Comparison of ENCODE assay signal across 8 cellular contexts in the genomic region with DNA sequence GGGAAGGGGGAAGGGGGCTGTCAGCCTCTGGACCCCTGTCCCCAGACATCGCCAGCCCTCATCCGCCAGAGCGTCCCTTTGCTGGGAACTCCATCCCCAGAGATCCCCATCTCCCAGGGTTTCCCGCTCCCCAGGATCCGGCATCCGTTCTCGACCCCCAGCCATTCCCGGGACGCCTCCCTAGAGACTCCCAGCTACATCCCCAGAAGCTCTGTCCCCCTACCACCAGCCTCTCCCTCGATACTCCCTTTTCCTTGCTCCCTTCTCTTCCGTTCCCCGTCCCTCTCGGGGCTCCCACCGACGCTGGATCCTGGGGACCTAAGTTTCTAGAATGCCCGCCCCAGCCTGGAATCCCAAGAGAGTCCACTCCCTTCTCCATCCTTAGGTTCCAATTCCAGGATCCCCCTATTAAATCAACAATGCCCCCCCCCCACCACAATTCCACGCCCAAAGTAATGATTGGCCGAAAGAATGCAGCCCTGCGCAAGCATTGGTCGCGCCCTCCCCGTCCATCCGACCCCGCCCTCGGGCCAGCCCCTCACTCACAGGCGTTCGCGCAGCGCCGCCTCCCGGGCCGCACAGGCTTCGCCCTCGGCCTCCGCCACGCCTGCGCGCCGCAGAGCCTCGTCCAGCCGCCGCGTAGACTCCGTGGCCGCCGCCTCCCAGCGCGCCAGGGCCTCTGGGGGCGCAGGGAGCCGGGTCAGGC. TPM values are rescaled to one million over a fixed set of nuclear protein-coding genes. Genes with fewer than 3 reads are reported as not detected.
A peak's percentile ranks its signal among the peaks of the same experiment; 100 is the strongest.
DNase-seq lines count a peak whose midpoint lies in the region; ATAC-seq and TF ChIP-seq lines count a peak whose summit lies in the region.

No MANE protein-coding gene starts in this region.

- H3K4me3 ChIP-seq in DND-41 (ENCODE audit: low read depth in 1 of 2, low read length in 2 of 2) (peak overlapping the region in 1 of 2 experiments; percentile 53; a peak in 2 of 4 replicates), KMS-11 (IDR thresholded peaks at IDR 0.05; ENCODE audit: insufficient read depth, low read depth, low read length) (no peak overlapping the region), fibroblast of villous mesenchyme (ENCODE audit: low read depth, low read length) (peak overlapping the region; percentile 71), neural progenitor cell (peak overlapping the region; percentile 63)

- H3K27me3 ChIP-seq in DND-41 (ENCODE audit: insufficient read depth, low read length, poor library complexity) (peaks cover 3% of the 10 kb centered on the region), KMS-11 (ENCODE audit: insufficient read depth, low read depth) (peaks cover 26% of the 10 kb centered on the region; the same call in 1 of the 2 replicates), neural progenitor cell (peaks cover 14% of the 10 kb centered on the region)

- H3K27ac Mint-ChIP-seq in activated T-helper 2 cell treated with anti-CD3 and anti-CD28 coated beads, Interferon-gamma antibody, Interleukin-2, Interleukin-4, amounts not matched to agents 10 μg/mL and 5 μg/mL and 100 μg/mL, durations not matched to agents 14 hours and 24 hours and 36 hours, result no peak overlapping the region
- no peak overlapping the region for H3K27ac Mint-ChIP-seq in neural progenitor cell
- peak overlapping the region; percentile 37 to 80 for H3K27ac Mint-ChIP-seq in stimulated activated naive CD8-positive, alpha-beta T cell treated with anti-CD3 and anti-CD28 coated beads, Interleukin-15, amount 100 ng/mL, for 72 hours

- H2AFZ ChIP-seq in DND-41 (ENCODE audit: low read depth, low read length), result peak overlapping the region; percentile 66
- peak overlapping the region; percentile 66; the same call in 1 of the 2 replicates for H2AFZ ChIP-seq in KMS-11 (ENCODE audit: low read depth)
- peak overlapping the region; percentile 74 for H2AFZ ChIP-seq in neural progenitor cell (replicated peaks)

- peak; percentile 86 for DNase-seq in DND-41
- DNase-seq in RKO (ENCODE audit: low spot score), result peak; percentile 87
- peak; percentile 87 for DNase-seq in activated T-helper 2 cell treated with anti-CD3 and anti-CD28 coated beads, Interferon-gamma antibody, Interleukin-2, Interleukin-4, amounts not matched to agents 10 μg/mL and 5 μg/mL and 100 μg/mL, durations not matched to agents 14 hours and 24 hours and 36 hours (ENCODE audit: low spot score)
- peak; percentile 92 for DNase-seq in fibroblast of villous mesenchyme (ENCODE audit: low read depth)
- DNase-seq in neural progenitor cell (ENCODE audit: low spot score), result peak; percentile 99
- DNase-seq in stimulated activated naive CD8-positive, alpha-beta T cell treated with anti-CD3 and anti-CD28 coated beads, Interleukin-15, amount 100 ng/mL, for 72 hours, result peak; percentile 87 to 89

- H3K79me2 ChIP-seq in DND-41 (ENCODE audit: insufficient read depth, low read length), result no peaks in the 10 kb centered on the region
- no peaks in the 10 kb centered on the region for H3K79me2 ChIP-seq in KMS-11 (ENCODE audit: insufficient read depth, low read depth)
- H3K79me2 ChIP-seq in neural progenitor cell (ENCODE audit: low read depth), result no peaks in the 10 kb centered on the region

- H3K27ac ChIP-seq in DND-41 (ENCODE audit: low read length), result no peak overlapping the region
- no peak overlapping the region for H3K27ac ChIP-seq in KMS-11
- H3K27ac ChIP-seq in neural progenitor cell, result no peak overlapping the region

- ATAC-seq in DND-41 (ENCODE audit: insufficient read depth, low read depth) (peak; percentile 97), GM21723 (IDR thresholded peaks at IDR 0.05; ENCODE audit: unreplicated experiment) (peak; percentile 89)
- ATAC-seq in stimulated activated naive CD8-positive, alpha-beta T cell treated with anti-CD3 and anti-CD28 coated beads, Interleukin-15, amount 100 ng/mL, for 72 hours, result peak; percentile 98

- peaks cover 17% of the 10 kb centered on the region for H3K27me3 Mint-ChIP-seq in activated T-helper 2 cell treated with anti-CD3 and anti-CD28 coated beads, Interferon-gamma antibody, Interleukin-2, Interleukin-4, amounts not matched to agents 10 μg/mL and 5 μg/mL and 100 μg/mL, durations not matched to agents 14 hours and 24 hours and 36 hours (ENCODE audit: low read depth)
- peaks cover 20% of the 10 kb centered on the region for H3K27me3 Mint-ChIP-seq in neural progenitor cell (ENCODE audit: insufficient read depth, low read depth)
- peaks cover 24% of the 10 kb centered on the region for H3K27me3 Mint-ChIP-seq in stimulated activated naive CD8-positive, alpha-beta T cell treated with anti-CD3 and anti-CD28 coated beads, Interleukin-15, amount 100 ng/mL, for 72 hours

- H3K4me1 ChIP-seq in DND-41 (ENCODE audit: insufficient read depth, low read length) (peaks cover 24% of the 10 kb centered on the region), KMS-11 (ENCODE audit: low read depth, poor library complexity, severe bottlenecking) (peaks cover 24% of the 10 kb centered on the region), neural progenitor cell (no peaks in the 10 kb centered on the region)

- H3K36me3 Mint-ChIP-seq in activated T-helper 2 cell treated with anti-CD3 and anti-CD28 coated beads, Interferon-gamma antibody, Interleukin-2, Interleukin-4, amounts not matched to agents 10 μg/mL and 5 μg/mL and 100 μg/mL, durations not matched to agents 14 hours and 24 hours and 36 hours (ENCODE audit: low read depth), result no peaks in the 10 kb centered on the region
- H3K36me3 Mint-ChIP-seq in neural progenitor cell, result no peaks in the 10 kb centered on the region

- H3K9me3 ChIP-seq in DND-41 (ENCODE audit: insufficient read depth, low read length, severe bottlenecking), result no peaks in the 10 kb centered on the region
- peaks cover 4% of the 10 kb centered on the region for H3K9me3 ChIP-seq in neural progenitor cell (ENCODE audit: low read depth)

- peak overlapping the region; percentile 93 for H3K4me3 Mint-ChIP-seq in activated T-helper 2 cell treated with anti-CD3 and anti-CD28 coated beads, Interferon-gamma antibody, Interleukin-2, Interleukin-4, amounts not matched to agents 10 μg/mL and 5 μg/mL and 100 μg/mL, durations not matched to agents 14 hours and 24 hours and 36 hours (ENCODE audit: low read depth)
- H3K4me3 Mint-ChIP-seq in neural progenitor cell, result peak overlapping the region; percentile 96
- peak overlapping the region; percentile 87 to 98 for H3K4me3 Mint-ChIP-seq in stimulated activated naive CD8-positive, alpha-beta T cell treated with anti-CD3 and anti-CD28 coated beads, Interleukin-15, amount 100 ng/mL, for 72 hours

- peaks cover 4% of the 10 kb centered on the region for H3K9me3 Mint-ChIP-seq in activated T-helper 2 cell treated with anti-CD3 and anti-CD28 coated beads, Interferon-gamma antibody, Interleukin-2, Interleukin-4, amounts not matched to agents 10 μg/mL and 5 μg/mL and 100 μg/mL, durations not matched to agents 14 hours and 24 hours and 36 hours
- peaks cover 8% of the 10 kb centered on the region for H3K9me3 Mint-ChIP-seq in neural progenitor cell
- no peaks in the 10 kb centered on the region for H3K9me3 Mint-ChIP-seq in stimulated activated naive CD8-positive, alpha-beta T cell treated with anti-CD3 and anti-CD28 coated beads, Interleukin-15, amount 100 ng/mL, for 72 hours

- H3K4me2 ChIP-seq in DND-41 (ENCODE audit: insufficient read depth, low read length) (peak overlapping the region; percentile 77), KMS-11 (peak overlapping the region; percentile 95), neural progenitor cell (peak overlapping the region; percentile 97)

- H3K36me3 ChIP-seq in DND-41 (ENCODE audit: insufficient read depth, low read length), result no peaks in the 10 kb centered on the region
- H3K36me3 ChIP-seq in KMS-11 (ENCODE audit: insufficient read depth), result no peaks in the 10 kb centered on the region
- no peaks in the 10 kb centered on the region for H3K36me3 ChIP-seq in neural progenitor cell

- peaks cover 26% of the 10 kb centered on the region for H3F3A ChIP-seq in neural progenitor cell (ENCODE audit: low read depth)

- H3K9ac ChIP-seq in DND-41 (ENCODE audit: low read depth, low read length), result peak overlapping the region; percentile 41
- H3K9ac ChIP-seq in KMS-11, result no peak overlapping the region
- H3K9ac ChIP-seq in neural progenitor cell, result no peak overlapping the region

- intact Hi-C loops in activated T-helper 2 cell treated with anti-CD3 and anti-CD28 coated beads, Interferon-gamma antibody, Interleukin-2, Interleukin-4, amounts not matched to agents 10 μg/mL and 5 μg/mL and 100 μg/mL, durations not matched to agents 14 hours and 24 hours and 36 hours (cut with micrococcal nuclease), result loop anchor here (2.0 kb wide), 1 partner anchor 14 kb away; the partner anchor contains the start of gene BST2

- peaks cover 15% of the 10 kb centered on the region for H3K4me1 Mint-ChIP-seq in activated T-helper 2 cell treated with anti-CD3 and anti-CD28 coated beads, Interferon-gamma antibody, Interleukin-2, Interleukin-4, amounts not matched to agents 10 μg/mL and 5 μg/mL and 100 μg/mL, durations not matched to agents 14 hours and 24 hours and 36 hours (ENCODE audit: low read depth)
- H3K4me1 Mint-ChIP-seq in neural progenitor cell, result peaks cover 18% of the 10 kb centered on the region
- peaks cover 27% of the 10 kb centered on the region for H3K4me1 Mint-ChIP-seq in stimulated activated naive CD8-positive, alpha-beta T cell treated with anti-CD3 and anti-CD28 coated beads, Interleukin-15, amount 100 ng/mL, for 72 hours

- peak; percentile 76 for TF ChIP-seq CTCF in DND-41 (IDR thresholded peaks at IDR 0.05; ENCODE audit: borderline replicate concordance, extremely low read depth, low read length, poor library complexity, severe bottlenecking)
- 0 out of 2 replicates have a peak, but pooled peaks have one; percentile 33 for TF ChIP-seq CTCF in KMS-11 (conservative IDR thresholded peaks at IDR 0.05; ENCODE audit: low read depth, low read length)
- peak; percentile 67 for TF ChIP-seq CTCF in fibroblast of villous mesenchyme (IDR thresholded peaks at IDR 0.05; ENCODE audit: insufficient read depth, low read depth, low read length)
- peak; percentile 75 for TF ChIP-seq CTCF in neural progenitor cell (IDR thresholded peaks at IDR 0.05)

- H4K20me1 ChIP-seq in DND-41 (ENCODE audit: insufficient read depth, low read length), result no peaks in the 10 kb centered on the region
- no peaks in the 10 kb centered on the region for H4K20me1 ChIP-seq in KMS-11 (ENCODE audit: insufficient read depth)
- H4K20me1 ChIP-seq in neural progenitor cell (ENCODE audit: low read depth), result no peaks in the 10 kb centered on the region

RNA-seq across cellular contexts. Expression of gene CCDC194, which starts 3.2 kb away (rescaled TPM):
- 1.5 and 2.4 TPM in 2 replicates for total RNA-seq in activated T-helper 2 cell treated with anti-CD3 and anti-CD28 coated beads, Interferon-gamma antibody, Interleukin-2, Interleukin-4, amounts not matched to agents 10 μg/mL and 5 μg/mL and 100 μg/mL, durations not matched to agents 14 hours and 24 hours and 36 hours
- total RNA-seq in fibroblast of villous mesenchyme, result not detected in 2 replicates
- total RNA-seq in neural progenitor cell (ENCODE audit: low replicate concordance), result 0.56 and 1.1 TPM in 2 replicates

RNA-seq across cellular contexts. Expression of gene PLVAP, which starts 13.7 kb away (rescaled TPM):
- total RNA-seq in activated T-helper 2 cell treated with anti-CD3 and anti-CD28 coated beads, Interferon-gamma antibody, Interleukin-2, Interleukin-4, amounts not matched to agents 10 μg/mL and 5 μg/mL and 100 μg/mL, durations not matched to agents 14 hours and 24 hours and 36 hours, result not detected in 2 replicates
- total RNA-seq in fibroblast of villous mesenchyme (not detected in 2 replicates), neural progenitor cell (ENCODE audit: low replicate concordance) (0.11 and 0.37 TPM in 2 replicates)

RNA-seq across cellular contexts. Expression of gene BST2, which starts 14.6 kb away (rescaled TPM):
- 129 and 133 TPM in 2 replicates for total RNA-seq in activated T-helper 2 cell treated with anti-CD3 and anti-CD28 coated beads, Interferon-gamma antibody, Interleukin-2, Interleukin-4, amounts not matched to agents 10 μg/mL and 5 μg/mL and 100 μg/mL, durations not matched to agents 14 hours and 24 hours and 36 hours
- total RNA-seq in fibroblast of villous mesenchyme (2.6 and 7.8 TPM in 2 replicates), neural progenitor cell (ENCODE audit: low replicate concordance) (44.8 and 65.5 TPM in 2 replicates)

RNA-seq across cellular contexts. Expression of gene MVB12A, which starts 29.0 kb away (rescaled TPM):
- 41.1 and 43.2 TPM in 2 replicates for total RNA-seq in activated T-helper 2 cell treated with anti-CD3 and anti-CD28 coated beads, Interferon-gamma antibody, Interleukin-2, Interleukin-4, amounts not matched to agents 10 μg/mL and 5 μg/mL and 100 μg/mL, durations not matched to agents 14 hours and 24 hours and 36 hours
- total RNA-seq in fibroblast of villous mesenchyme (32.0 and 47.0 TPM in 2 replicates), neural progenitor cell (ENCODE audit: low replicate concordance) (33.2 and 88.6 TPM in 2 replicates)

RNA-seq across cellular contexts. Expression of gene GTPBP3, which starts 53.5 kb away (rescaled TPM):
- 62.5 and 66.5 TPM in 2 replicates for total RNA-seq in activated T-helper 2 cell treated with anti-CD3 and anti-CD28 coated beads, Interferon-gamma antibody, Interleukin-2, Interleukin-4, amounts not matched to agents 10 μg/mL and 5 μg/mL and 100 μg/mL, durations not matched to agents 14 hours and 24 hours and 36 hours
- total RNA-seq in fibroblast of villous mesenchyme, result 14.2 and 16.1 TPM in 2 replicates
- total RNA-seq in neural progenitor cell (ENCODE audit: low replicate concordance), result 13.2 and 47.6 TPM in 2 replicates

Comparison
In these comparisons a context has a peak if more than half of its experiments do, and no peak if none do; other contexts are left out.
1. H3K27ac Mint-ChIP-seq: peak in stimulated activated naive CD8-positive, alpha-beta T cell treated with anti-CD3 and anti-CD28 coated beads, Interleukin-15, amount 100 ng/mL, for 72 hours (2 of 2); none in activated T-helper 2 cell treated with anti-CD3 and anti-CD28 coated beads, Interferon-gamma antibody, Interleukin-2, Interleukin-4, amounts not matched to agents 10 μg/mL and 5 μg/mL and 100 μg/mL, durations not matched to agents 14 hours and 24 hours and 36 hours (single experiment) and neural progenitor cell (single experiment).
2. Peak in every context shown above with its lines, with median percentiles within 50 percentile points of each other: ATAC-seq, DNase-seq, H2AFZ ChIP-seq, H3K4me2 ChIP-seq, CTCF ChIP-seq and H3K4me3 Mint-ChIP-seq.